1 cellular context compared by ENCODE assay signal in genomic region chr20:62751551-62752150, GRCh38.
TF ChIP-seq lines count a peak whose summit lies in the region.

No MANE protein-coding gene starts in this region.

TF ChIP-seq in H1, 55 proteins besides CTCF, POLR2A, EP300 and RAD21:
- TF ChIP-seq NRF1 (IDR thresholded peaks at IDR 0.05; ENCODE audit: low read depth, low read length) (no peak), TAF1 (IDR thresholded peaks at IDR 0.05; ENCODE audit: low read depth, low read length) (no peak), SUZ12 (IDR thresholded peaks at IDR 0.05; ENCODE audit: low read length) (no peak), POLR2AphosphoS5 (IDR thresholded peaks at IDR 0.05; ENCODE audit: low read depth, low read length) (no peak), PHF8 (conservative IDR thresholded peaks at IDR 0.05; ENCODE audit: low read depth, low read length) (no peak), ATF3 (IDR thresholded peaks at IDR 0.05; ENCODE audit: insufficient read depth, low read depth, low read length) (no peak), SP1 (IDR thresholded peaks at IDR 0.05; ENCODE audit: low read depth, low read length) (no peak), SIN3A (conservative IDR thresholded peaks at IDR 0.05 in 1 of 2, IDR thresholded peaks at IDR 0.05 in 1 of 2; ENCODE audit: low read depth in 1 of 2, low read length in 2 of 2) (no peak), SIRT6 (IDR thresholded peaks at IDR 0.05; ENCODE audit: low read length) (no peak), FOSL1 (IDR thresholded peaks at IDR 0.05; ENCODE audit: insufficient read depth, low read depth, low read length) (no peak)
